Comparison of ENCODE assay signal across 23 cellular contexts in the genomic region with DNA sequence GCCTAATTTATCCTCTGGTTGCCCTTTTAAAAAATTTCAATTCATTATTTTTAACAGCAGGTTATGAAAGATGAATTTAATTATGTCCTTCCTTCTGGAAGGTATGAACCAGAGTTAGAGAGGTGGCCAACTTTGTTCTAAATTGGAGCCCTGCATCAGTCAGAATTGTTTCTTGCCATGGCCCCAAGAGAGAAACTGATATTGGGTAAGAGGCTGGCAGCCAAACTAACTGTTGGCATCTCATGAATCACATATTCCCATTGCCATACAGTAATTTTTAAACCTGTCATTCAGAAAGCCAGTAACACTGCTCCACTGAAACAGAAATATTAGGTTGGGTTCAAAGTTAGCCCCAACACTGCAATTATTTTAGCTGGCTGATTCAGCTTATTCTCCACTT.
"Had no signal": no experiment of that assay in that cellular context is flagged by ENCODE, and none has a peak within 500 bp of the region (broad histone marks: within the 10 kb centered on the region; RNA-seq: fewer than 3 reads in every experiment).

No MANE protein-coding gene starts in this region.

- H3K27me3 ChIP-seq: breast epithelium, colonic mucosa, dorsolateral prefrontal cortex, esophagus squamous epithelium, suprapubic skin, tibial nerve had no signal

- H3K27ac Mint-ChIP-seq: activated CD4-positive, alpha-beta memory T cell treated with anti-CD3 and anti-CD28 coated beads, Interleukin-2, amount 10 ng/mL, durations not matched to agents 7 days and 5 days; activated T-cell treated with anti-CD3 and anti-CD28 coated beads, Interleukin-2, amount 50 U/mL, for 72 hours; stimulated activated naive CD8-positive, alpha-beta T cell treated with anti-CD3 and anti-CD28 coated beads, Interleukin-15, amount 100 ng/mL, for 72 hours; T-helper 17 cell had no signal

- H3K4me3 ChIP-seq: breast epithelium, colonic mucosa, dorsolateral prefrontal cortex, esophagus squamous epithelium, SK-N-MC, suprapubic skin, tibial nerve had no signal

- H3K27ac ChIP-seq: colonic mucosa, dorsolateral prefrontal cortex, esophagus squamous epithelium, SK-N-MC, suprapubic skin, tibial nerve had no signal

- H3K9me3 ChIP-seq: colonic mucosa had no signal

- H3K27me3 Mint-ChIP-seq: activated CD4-positive, alpha-beta memory T cell treated with anti-CD3 and anti-CD28 coated beads, Interleukin-2, amount 10 ng/mL, durations not matched to agents 7 days and 5 days; activated CD4-positive, alpha-beta T cell treated with anti-CD3 and anti-CD28 coated beads, Interleukin-2, amount 10 ng/mL, durations not matched to agents 24 days and 14 days; stimulated activated naive CD8-positive, alpha-beta T cell treated with anti-CD3 and anti-CD28 coated beads, Interleukin-15, amount 100 ng/mL, for 72 hours; T-helper 17 cell had no signal

- ATAC-seq: activated CD4-positive, CD25-positive, alpha-beta regulatory T cell treated with anti-CD3 and anti-CD28 coated beads, Interleukin-2, amount 50 U/mL, for 24 hours; activated T-cell treated with anti-CD3 and anti-CD28 coated beads, Interleukin-2, amount 50 U/mL, for 72 hours; stimulated activated naive CD8-positive, alpha-beta T cell treated with anti-CD3 and anti-CD28 coated beads, Interleukin-15, amount 100 ng/mL, for 72 hours; T-helper 17 cell had no signal

- H3K4me3 Mint-ChIP-seq: activated CD4-positive, alpha-beta memory T cell treated with anti-CD3 and anti-CD28 coated beads, Interleukin-2, amount 10 ng/mL, durations not matched to agents 7 days and 5 days; activated CD4-positive, alpha-beta T cell treated with anti-CD3 and anti-CD28 coated beads, Interleukin-2, amount 10 ng/mL, durations not matched to agents 24 days and 14 days; activated T-cell treated with anti-CD3 and anti-CD28 coated beads, Interleukin-2, amount 50 U/mL, for 72 hours; neural crest cell; stimulated activated naive CD8-positive, alpha-beta T cell treated with anti-CD3 and anti-CD28 coated beads, Interleukin-15, amount 100 ng/mL, for 72 hours; T-helper 17 cell had no signal

- H3K4me1 Mint-ChIP-seq: activated CD4-positive, alpha-beta memory T cell treated with anti-CD3 and anti-CD28 coated beads, Interleukin-2, amount 10 ng/mL, durations not matched to agents 7 days and 5 days; neural crest cell; stimulated activated naive CD8-positive, alpha-beta T cell treated with anti-CD3 and anti-CD28 coated beads, Interleukin-15, amount 100 ng/mL, for 72 hours had no signal

- H3K4me1 ChIP-seq: breast epithelium, colonic mucosa, esophagus squamous epithelium, suprapubic skin, tibial nerve had no signal

- DNase-seq: activated CD4-positive, alpha-beta memory T cell treated with anti-CD3 and anti-CD28 coated beads, Interleukin-2, amount 10 ng/mL, durations not matched to agents 7 days and 5 days; activated CD4-positive, alpha-beta T cell treated with anti-CD3 and anti-CD28 coated beads, Interleukin-2, amount 10 ng/mL, durations not matched to agents 24 days and 14 days; activated effector memory CD4-positive, alpha-beta T cell treated with anti-CD3 and anti-CD28 coated beads, Interleukin-2, amount 50 U/mL, for 16 hours; activated naive CD4-positive, alpha-beta T cell treated with anti-CD3 and anti-CD28 coated beads, Interleukin-2, amount 50 U/mL, for 16 hours; activated T-cell treated with anti-CD3 and anti-CD28 coated beads, Interleukin-2, amount 50 U/mL, for 72 hours; colonic mucosa; dorsolateral prefrontal cortex; esophagus squamous epithelium; foreskin melanocyte; glutamatergic neuron; hypothalamus; mesenchymal stem cell; occipital lobe; stimulated activated CD4-positive, alpha-beta T cell treated with anti-CD3 and anti-CD28 coated beads, Interleukin-12 subunit alpha, Interleukin-12 subunit beta, amount 100 ng/mL, for 4 hours; stimulated activated naive CD8-positive, alpha-beta T cell treated with anti-CD3 and anti-CD28 coated beads, Interleukin-15, amount 100 ng/mL, for 72 hours; SW 1271; T-helper 17 cell had no signal

- H3K36me3 ChIP-seq: breast epithelium, colonic mucosa had no signal
